Comparison of ENCODE assay signal across 21 cellular contexts in genomic region chr11:15145635-15146034, GRCh38. TPM values are rescaled to one million over a fixed set of nuclear protein-coding genes. Genes with fewer than 3 reads are reported as not detected.
DNase-seq lines count a peak whose midpoint lies in the region; ATAC-seq and TF ChIP-seq lines count a peak whose summit lies in the region.
"Had no signal": no experiment of that assay in that cellular context is flagged by ENCODE, and none has a peak within 500 bp of the region (broad histone marks: within the 10 kb centered on the region; RNA-seq: fewer than 3 reads in every experiment).

No MANE protein-coding gene starts in this region.

- no TSS peak for BruUV-seq in HCT116 (replicated peaks; lab: Mats Ljungman, UMichigan)

- H3K9ac ChIP-seq in HCT116 (ENCODE audit: low read length): no peak overlapping the region

- no peak overlapping the region for H3K27ac Mint-ChIP-seq in nephron progenitor cell
- H3K27ac Mint-ChIP-seq: activated CD8-positive, alpha-beta T cell treated with anti-CD3 and anti-CD28 coated beads for 36 hours; activated naive CD4-positive, alpha-beta T cell treated with anti-CD3 and anti-CD28 coated beads for 36 hours; stimulated activated naive CD8-positive, alpha-beta T cell treated with anti-CD3 and anti-CD28 coated beads, Interleukin-15, Interleukin-2, amounts not matched to agents 100 ng/mL and 50 ng/mL, for 24 hours had no signal

- intact Hi-C loops in HCT116 (cut with micrococcal nuclease): no loop called here
- intact Hi-C loops in transverse colon (cut with DNase I; ENCODE audit: low total_unique reads): no loop called here

- POLR2A ChIA-PET in HCT116 (lab: Charles Lee): no interaction called here

- 48% methylated on average over 1 of the region's 1 CpG; no CpG with 5 or more reads in 1 of the 2 donors for WGBS in transverse colon (ENCODE audit: low coverage in 1 of 2), 2 donors

- H3K9me3 ChIP-seq in HCT116 (ENCODE audit: control insufficient read depth in 1 of 2, insufficient read depth in 1 of 2, low read depth in 1 of 2, low read length in 2 of 2) (no peaks in the 10 kb centered on the region), transverse colon (no peaks in the 10 kb centered on the region)
- H3K9me3 ChIP-seq: BE2C, HAP-1 had no signal

- CTCF ChIA-PET in HCT116 (lab: Charles Lee): no interaction called here

- H3K4me3 Mint-ChIP-seq in nephron progenitor cell: no peak overlapping the region
- H3K4me3 Mint-ChIP-seq: activated CD8-positive, alpha-beta T cell treated with anti-CD3 and anti-CD28 coated beads for 36 hours; activated naive CD4-positive, alpha-beta T cell treated with anti-CD3 and anti-CD28 coated beads for 36 hours; central memory CD8-positive, alpha-beta T cell; stimulated activated naive CD8-positive, alpha-beta T cell treated with anti-CD3 and anti-CD28 coated beads, Interleukin-15, Interleukin-2, amounts not matched to agents 100 ng/mL and 50 ng/mL, for 24 hours had no signal

- no peak for TF ChIP-seq EP300 in transverse colon (IDR thresholded peaks at IDR 0.05; ENCODE audit: low read depth)

- no peaks in the 10 kb centered on the region for H4K20me1 ChIP-seq in HCT116 (ENCODE audit: insufficient read depth)

- peaks cover 13% of the 10 kb centered on the region for H3K4me1 Mint-ChIP-seq in nephron progenitor cell

- ATAC-seq in HCT116 (peak; percentile 46; the same call in 1 of the 2 replicates), left lobe of liver (peak; percentile 56)
- ATAC-seq: activated CD8-positive, alpha-beta T cell treated with anti-CD3 and anti-CD28 coated beads for 36 hours; GM12878 had no signal

- in situ Hi-C loops in transverse colon (cut with MboI; ENCODE audit: low pct_ligation_motif_present in 1 of 4, low pct_unique_long_range_greater_than_20kb in 1 of 4, low sequenced_read_pairs in 3 of 4): no loop called here

- peaks cover 0 to 6% of the 10 kb centered on the region in 2 experiments; a peak in 1 of 4 replicates for H3K4me1 ChIP-seq in HCT116 (ENCODE audit: control insufficient read depth in 1 of 2, insufficient read depth in 2 of 2, low read length in 2 of 2)
- H3K4me1 ChIP-seq in transverse colon: peaks cover 0 to 18% (median 3%) of the 10 kb centered on the region in 4 donors
- H3K4me1 ChIP-seq: BE2C, HAP-1 had no signal

- no peaks in the 10 kb centered on the region for H3K36me3 Mint-ChIP-seq in nephron progenitor cell (ENCODE audit: low read depth)

- H3K9me3 Mint-ChIP-seq in nephron progenitor cell: no peaks in the 10 kb centered on the region
- H3K9me3 Mint-ChIP-seq: activated CD8-positive, alpha-beta T cell treated with anti-CD3 and anti-CD28 coated beads for 36 hours; activated naive CD4-positive, alpha-beta T cell treated with anti-CD3 and anti-CD28 coated beads for 36 hours; central memory CD8-positive, alpha-beta T cell; stimulated activated naive CD8-positive, alpha-beta T cell treated with anti-CD3 and anti-CD28 coated beads, Interleukin-15, Interleukin-2, amounts not matched to agents 100 ng/mL and 50 ng/mL, for 24 hours had no signal

- RAD21 ChIA-PET in HCT116 (lab: Charles Lee; ENCODE audit: low non-redundant PET in 1 of 2, low total read pairs in 2 of 2, uncharacterized antibody in 2 of 2, unreplicated experiment in 2 of 2): no interaction called here

- no peak overlapping the region for H2AFZ ChIP-seq in HCT116 (ENCODE audit: low read depth, low read length, poor library complexity, severe bottlenecking)

- TF ChIP-seq CTCF in HCT116 (IDR thresholded peaks at IDR 0.05 in 2 of 3, conservative IDR thresholded peaks at IDR 0.05 in 1 of 3; ENCODE audit: borderline replicate concordance in 1 of 3, insufficient read depth in 1 of 3, low read depth in 2 of 3, low read length in 2 of 3): no peak
- no peak for TF ChIP-seq CTCF in transverse colon (IDR thresholded peaks at IDR 0.05)
- TF ChIP-seq CTCF in nephron progenitor cell (IDR thresholded peaks at IDR 0.05): no peak

- TF ChIP-seq POLR2A in HCT116 (IDR thresholded peaks at IDR 0.05; ENCODE audit: borderline replicate concordance, extremely low read depth, insufficient read depth, insufficient read length): no peak
- TF ChIP-seq POLR2A in transverse colon (IDR thresholded peaks at IDR 0.05): no peak

- no peak overlapping the region for H3K4me2 ChIP-seq in HCT116 (ENCODE audit: low read length)

- H3K36me3 ChIP-seq in HCT116 (ENCODE audit: control insufficient read depth in 1 of 2, insufficient read depth in 2 of 2, low read length in 2 of 2): no peaks in the 10 kb centered on the region
- H3K36me3 ChIP-seq in transverse colon: no peaks in the 10 kb centered on the region
- H3K36me3 ChIP-seq: BE2C, HAP-1 had no signal

- DNase-seq in HCT116 (ENCODE audit: low read depth, low spot score): no peak
- peak; percentile 12 for DNase-seq in NOMO-1 treated with dmso at 0.1 percent for 144 hours (lab: John Stamatoyannopoulos, UW; ENCODE audit: unreplicated experiment)
- DNase-seq in left lobe of liver (ENCODE audit: low spot score): no peak
- DNase-seq in transverse colon: peak; percentile 47
- DNase-seq in nephron progenitor cell: no peak
- no peak for DNase-seq in NCI-H1436 (lab: John Stamatoyannopoulos, UW)
- DNase-seq in H4 (ENCODE audit: low spot score): no peak
- DNase-seq: activated CD8-positive, alpha-beta T cell treated with anti-CD3 and anti-CD28 coated beads for 36 hours; activated naive CD4-positive, alpha-beta T cell treated with anti-CD3 and anti-CD28 coated beads for 36 hours; activated T-cell treated with anti-CD3 and anti-CD28 coated beads, Interleukin-2, amount 50 U/mL, for 1 hour; BE2C; NCI-H524 treated with DMSO at 0.1 percent for 48 hours; SIG-M5; stimulated activated CD4-positive, alpha-beta T cell treated with anti-CD3 and anti-CD28 coated beads, Interleukin-2, amount 100 ng/mL, for 24 hours; trophoblast cell had no signal

- H3K27me3 ChIP-seq in HCT116 (ENCODE audit: insufficient read depth, low read length) (no peaks in the 10 kb centered on the region), transverse colon (no peaks in the 10 kb centered on the region)
- H3K27me3 ChIP-seq: BE2C had no signal

- H3K27me3 Mint-ChIP-seq in nephron progenitor cell (ENCODE audit: low read depth, poor library complexity): peaks cover 15% of the 10 kb centered on the region
- H3K27me3 Mint-ChIP-seq: central memory CD8-positive, alpha-beta T cell had no signal

- no peaks in the 10 kb centered on the region for H3K9me2 ChIP-seq in HCT116 (ENCODE audit: insufficient read depth)

- H3K4me3 ChIP-seq in HCT116 (replicated peaks in 1 of 2; ENCODE audit: low read depth in 1 of 2, low read length in 2 of 2) (no peak overlapping the region), transverse colon (no peak overlapping the region)
- H3K4me3 ChIP-seq: GM12878, HAP-1 had no signal

- no peaks in the 10 kb centered on the region for H3K79me2 ChIP-seq in HCT116 (ENCODE audit: insufficient read depth, low read length)

- no peak for TF ChIP-seq RAD21 in HCT116 (IDR thresholded peaks at IDR 0.05; ENCODE audit: low read depth)

- H3K27ac ChIP-seq in HCT116 (ENCODE audit: low read depth, low read length): no peak overlapping the region
- H3K27ac ChIP-seq in transverse colon: peak overlapping the region; percentile 28 to 36 (median 33)

TF ChIP-seq in HCT116, 20 proteins besides CTCF, POLR2A, EP300 and RAD21 (continues in another document):
- TF ChIP-seq ZFX (IDR thresholded peaks at IDR 0.05): no peak
- TF ChIP-seq, protein P1, sequence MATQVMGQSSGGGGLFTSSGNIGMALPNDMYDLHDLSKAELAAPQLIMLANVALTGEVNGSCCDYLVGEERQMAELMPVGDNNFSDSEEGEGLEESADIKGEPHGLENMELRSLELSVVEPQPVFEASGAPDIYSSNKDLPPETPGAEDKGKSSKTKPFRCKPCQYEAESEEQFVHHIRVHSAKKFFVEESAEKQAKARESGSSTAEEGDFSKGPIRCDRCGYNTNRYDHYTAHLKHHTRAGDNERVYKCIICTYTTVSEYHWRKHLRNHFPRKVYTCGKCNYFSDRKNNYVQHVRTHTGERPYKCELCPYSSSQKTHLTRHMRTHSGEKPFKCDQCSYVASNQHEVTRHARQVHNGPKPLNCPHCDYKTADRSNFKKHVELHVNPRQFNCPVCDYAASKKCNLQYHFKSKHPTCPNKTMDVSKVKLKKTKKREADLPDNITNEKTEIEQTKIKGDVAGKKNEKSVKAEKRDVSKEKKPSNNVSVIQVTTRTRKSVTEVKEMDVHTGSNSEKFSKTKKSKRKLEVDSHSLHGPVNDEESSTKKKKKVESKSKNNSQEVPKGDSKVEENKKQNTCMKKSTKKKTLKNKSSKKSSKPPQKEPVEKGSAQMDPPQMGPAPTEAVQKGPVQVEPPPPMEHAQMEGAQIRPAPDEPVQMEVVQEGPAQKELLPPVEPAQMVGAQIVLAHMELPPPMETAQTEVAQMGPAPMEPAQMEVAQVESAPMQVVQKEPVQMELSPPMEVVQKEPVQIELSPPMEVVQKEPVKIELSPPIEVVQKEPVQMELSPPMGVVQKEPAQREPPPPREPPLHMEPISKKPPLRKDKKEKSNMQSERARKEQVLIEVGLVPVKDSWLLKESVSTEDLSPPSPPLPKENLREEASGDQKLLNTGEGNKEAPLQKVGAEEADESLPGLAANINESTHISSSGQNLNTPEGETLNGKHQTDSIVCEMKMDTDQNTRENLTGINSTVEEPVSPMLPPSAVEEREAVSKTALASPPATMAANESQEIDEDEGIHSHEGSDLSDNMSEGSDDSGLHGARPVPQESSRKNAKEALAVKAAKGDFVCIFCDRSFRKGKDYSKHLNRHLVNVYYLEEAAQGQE (IDR thresholded peaks at IDR 0.05; ENCODE audit: low read depth): no peak
- TF ChIP-seq FOSL1 (IDR thresholded peaks at IDR 0.05; ENCODE audit: low read depth): no peak
- TF ChIP-seq, protein P2, sequence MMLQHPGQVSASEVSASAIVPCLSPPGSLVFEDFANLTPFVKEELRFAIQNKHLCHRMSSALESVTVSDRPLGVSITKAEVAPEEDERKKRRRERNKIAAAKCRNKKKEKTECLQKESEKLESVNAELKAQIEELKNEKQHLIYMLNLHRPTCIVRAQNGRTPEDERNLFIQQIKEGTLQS (IDR thresholded peaks at IDR 0.05): no peak
- no peak for TF ChIP-seq JUND (IDR thresholded peaks at IDR 0.05)
- TF ChIP-seq SP1 (IDR thresholded peaks at IDR 0.05; ENCODE audit: low read depth): no peak
- TF ChIP-seq EZH2 (IDR thresholded peaks at IDR 0.05): no peak
- TF ChIP-seq TCF7L2 (IDR thresholded peaks at IDR 0.05; ENCODE audit: borderline replicate concordance, extremely low read depth, insufficient read depth, insufficient read length): no peak
- no peak for TF ChIP-seq CEBPB (IDR thresholded peaks at IDR 0.05; ENCODE audit: low read depth)
- TF ChIP-seq YY1 (IDR thresholded peaks at IDR 0.05; ENCODE audit: extremely low read depth, insufficient replicate concordance, low read depth, low read length): no peak
- no peak for TF ChIP-seq SIN3A (IDR thresholded peaks at IDR 0.05; ENCODE audit: low read depth)

RNA-seq across cellular contexts. Expression of gene INSC, which starts 30.9 kb away (rescaled TPM):
- total RNA-seq in HCT116 (2021; ENCODE audit: unreplicated experiment): 0.17 TPM
- polyA plus RNA-seq in HCT116 (2012): 0.92 and 0.95 TPM in 2 replicates
- total RNA-seq in left lobe of liver: 0.20 TPM
- total RNA-seq in transverse colon: 1 to 10 TPM in 3 of 4 donors, under 1 TPM in 1; 0.60 to 1.9 (median 1.3) TPM
- total RNA-seq in H4 (2014; rRNA removed; shearing (Covaris generic)): 0.23 TPM in 1 of 2 replicates, not detected in the other
- total RNA-seq: GM12878, OCI-LY7, osteocyte had no signal

Comparison
In these comparisons a context has a peak if more than half of its experiments do, and no peak if none do; other contexts are left out.
1. DNase-seq: peak in NOMO-1 treated with dmso at 0.1 percent for 144 hours (single experiment) and transverse colon (single experiment); none in HCT116 (single experiment), left lobe of liver (single experiment), nephron progenitor cell (single experiment), NCI-H1436 (single experiment) and H4 (single experiment).